In genomic region chr10:121409466-121410104, GRCh38 we compare ENCODE assay signal across 36 cellular contexts.
"Had no signal": no experiment of that assay in that cellular context is flagged by ENCODE, and none has a peak within 500 bp of the region (broad histone marks: within the 10 kb centered on the region; RNA-seq: fewer than 3 reads in every experiment).

No MANE protein-coding gene starts in this region.

- ATAC-seq: activated T-cell treated with anti-CD3 and anti-CD28 coated beads, Interleukin-2, amount 50 U/mL, for 4 hours; body of pancreas; PC-3; SK-N-SH treated with all-trans-retinoic acid at 6 μM for 48 hours; T-cell; T-helper 17 cell had no signal

- DNase-seq: activated B cell treated with CpG ODN at 0.5 μM for 24 hours; activated CD4-positive, alpha-beta memory T cell treated with anti-CD3 and anti-CD28 coated beads for 36 hours; activated CD4-positive, alpha-beta T cell treated with anti-CD3 and anti-CD28 coated beads for 4 hours; activated CD4-positive, alpha-beta T cell treated with anti-CD3 and anti-CD28 coated beads, Interleukin-2, amount 50 U/mL, for 1 hour; activated CD4-positive, CD25-positive, alpha-beta regulatory T cell treated with anti-CD3 and anti-CD28 coated beads, Interleukin-2, amount 50 U/mL, for 72 hours; activated CD8-positive, alpha-beta memory T cell treated with anti-CD3 and anti-CD28 coated beads, Interleukin-2, amount 50 U/mL, for 4 hours; activated effector memory CD4-positive, alpha-beta T cell treated with Interleukin-2 at 50 U/mL for 16 hours; activated naive CD4-positive, alpha-beta T cell treated with anti-CD3 and anti-CD28 coated beads, Interleukin-2, amount 10 ng/mL, durations not matched to agents 7 days and 5 days; activated naive CD8-positive, alpha-beta T cell treated with anti-CD3 and anti-CD28 coated beads for 36 hours; activated T-cell treated with anti-CD3 and anti-CD28 coated beads for 4 hours; activated T-cell treated with anti-CD3 and anti-CD28 coated beads, Interleukin-2, amount 50 U/mL, for 4 hours; amniotic stem cell; aorta; body of pancreas; caudate nucleus; Kasumi-1; KBM-7; MG63; NCI-H1048; NCI-H1105 treated with DMSO at 0.1 percent for 48 hours; NCI-H1436; NCI-H1694; NCI-H2029; NCI-H345; NCI-H524 treated with DMSO at 0.1 percent for 48 hours; NCI-H748 treated with DMSO at 0.1 percent for 48 hours; NK-92 treated with Interleukin-12 subunit alpha and Interleukin-12 subunit beta, amount 100 ng/mL, for 24 hours; PC-3; Peyer's patch; RPMI8226; SIG-M5; T-cell; T-helper 17 cell had no signal

- H3K27me3 Mint-ChIP-seq: activated B cell treated with CpG ODN at 0.5 μM for 24 hours; activated CD4-positive, alpha-beta memory T cell treated with anti-CD3 and anti-CD28 coated beads for 36 hours; activated naive CD4-positive, alpha-beta T cell treated with anti-CD3 and anti-CD28 coated beads, Interleukin-2, amount 10 ng/mL, durations not matched to agents 7 days and 5 days; T-helper 17 cell had no signal

- H3K27ac Mint-ChIP-seq: activated B cell treated with CpG ODN at 0.5 μM for 24 hours; activated CD4-positive, alpha-beta memory T cell treated with anti-CD3 and anti-CD28 coated beads for 36 hours; activated naive CD4-positive, alpha-beta T cell treated with anti-CD3 and anti-CD28 coated beads, Interleukin-2, amount 10 ng/mL, durations not matched to agents 7 days and 5 days; activated naive CD8-positive, alpha-beta T cell treated with anti-CD3 and anti-CD28 coated beads for 36 hours; T-cell; T-helper 17 cell had no signal

- H3K4me3 ChIP-seq: body of pancreas, breast epithelium, MG63, Peyer's patch had no signal

- H3K27ac ChIP-seq: body of pancreas, breast epithelium, Peyer's patch, VCaP had no signal

- H3K9me3 ChIP-seq: body of pancreas, breast epithelium, MG63, Peyer's patch had no signal

- H3K36me3 Mint-ChIP-seq: activated CD4-positive, alpha-beta memory T cell treated with anti-CD3 and anti-CD28 coated beads for 36 hours; activated naive CD4-positive, alpha-beta T cell treated with anti-CD3 and anti-CD28 coated beads, Interleukin-2, amount 10 ng/mL, durations not matched to agents 7 days and 5 days; activated naive CD8-positive, alpha-beta T cell treated with anti-CD3 and anti-CD28 coated beads for 36 hours; T-cell had no signal

- H3K36me3 ChIP-seq: breast epithelium, MG63, Peyer's patch had no signal

- H3K9me3 Mint-ChIP-seq: activated B cell treated with CpG ODN at 0.5 μM for 24 hours; activated CD4-positive, alpha-beta memory T cell treated with anti-CD3 and anti-CD28 coated beads for 36 hours; activated naive CD4-positive, alpha-beta T cell treated with anti-CD3 and anti-CD28 coated beads, Interleukin-2, amount 10 ng/mL, durations not matched to agents 7 days and 5 days; activated naive CD8-positive, alpha-beta T cell treated with anti-CD3 and anti-CD28 coated beads for 36 hours; activated T-cell treated with anti-CD3 and anti-CD28 coated beads, Interleukin-2, amount 50 U/mL, for 4 hours had no signal

- H3K4me1 Mint-ChIP-seq: activated B cell treated with CpG ODN at 0.5 μM for 24 hours; activated naive CD4-positive, alpha-beta T cell treated with anti-CD3 and anti-CD28 coated beads, Interleukin-2, amount 10 ng/mL, durations not matched to agents 7 days and 5 days; activated naive CD8-positive, alpha-beta T cell treated with anti-CD3 and anti-CD28 coated beads for 36 hours; T-cell; T-helper 17 cell had no signal

- H3K27me3 ChIP-seq: body of pancreas, breast epithelium, MG63, Peyer's patch had no signal

- H3K4me3 Mint-ChIP-seq: activated B cell treated with CpG ODN at 0.5 μM for 24 hours; activated CD4-positive, alpha-beta memory T cell treated with anti-CD3 and anti-CD28 coated beads for 36 hours; activated naive CD4-positive, alpha-beta T cell treated with anti-CD3 and anti-CD28 coated beads, Interleukin-2, amount 10 ng/mL, durations not matched to agents 7 days and 5 days; activated naive CD8-positive, alpha-beta T cell treated with anti-CD3 and anti-CD28 coated beads for 36 hours; activated T-cell treated with anti-CD3 and anti-CD28 coated beads, Interleukin-2, amount 50 U/mL, for 4 hours; T-cell; T-helper 17 cell had no signal
